9 cellular contexts compared by ENCODE assay signal in genomic region chr22:20750461-20751184, GRCh38. TPM values are rescaled to one million over a fixed set of nuclear protein-coding genes. Genes with fewer than 3 reads are reported as not detected.
A peak's percentile ranks its signal among the peaks of the same experiment; 100 is the strongest.
DNase-seq lines count a peak whose midpoint lies in the region; ATAC-seq and TF ChIP-seq lines count a peak whose summit lies in the region.
"Had no signal": no experiment of that assay in that cellular context is flagged by ENCODE, and none has a peak within 500 bp of the region (broad histone marks: within the 10 kb centered on the region; RNA-seq: fewer than 3 reads in every experiment).

No MANE protein-coding gene starts in this region.

- peaks cover 28% of the 10 kb centered on the region for H3K4me1 Mint-ChIP-seq in CD14-positive monocyte
- peaks cover 14% of the 10 kb centered on the region for H3K4me1 Mint-ChIP-seq in HFFc6 (ENCODE audit: low read depth)

- intact Hi-C loops in CD14-positive monocyte (cut with micrococcal nuclease) (no loop called here), right lobe of liver (cut with DNase I) (no loop called here)

- H3K9me3 Mint-ChIP-seq in CD14-positive monocyte = no peaks in the 10 kb centered on the region
- H3K9me3 Mint-ChIP-seq in HFFc6 = no peaks in the 10 kb centered on the region

- H3K27ac ChIP-seq in Peyer's patch (peak overlapping the region in 1 of 4 donors; percentile 75), caudate nucleus (ENCODE audit: low read depth, low read length) (peak overlapping the region; percentile 45), right lobe of liver (no peak overlapping the region), substantia nigra (ENCODE audit: low read depth, low read length, poor library complexity, severe bottlenecking) (peak overlapping the region; percentile 13)

- no peaks in the 10 kb centered on the region for H3K9me3 ChIP-seq in Peyer's patch
- no peaks in the 10 kb centered on the region for H3K9me3 ChIP-seq in right lobe of liver

- H3K27me3 Mint-ChIP-seq in CD14-positive monocyte (ENCODE audit: low read depth in 3 of 3) (peaks cover 0 to 2% (median 0%) of the 10 kb centered on the region in 3 donors), HFFc6 (ENCODE audit: insufficient read depth) (peaks cover 1% of the 10 kb centered on the region)

- H3K27ac Mint-ChIP-seq in CD14-positive monocyte (peak overlapping the region in 6 of 7 donors; percentile 4 to 58 (median 38)), HFFc6 (peak overlapping the region; percentile 42; the same call in 1 of the 2 replicates)

- H3K4me1 ChIP-seq in Peyer's patch (peaks cover 0 to 7% (median 3%) of the 10 kb centered on the region in 4 donors), right lobe of liver (no peaks in the 10 kb centered on the region)

- TF ChIP-seq CTCF in CD14-positive monocyte (IDR thresholded peaks at IDR 0.05) (no peak), HFFc6 (IDR thresholded peaks at IDR 0.05) (no peak), Peyer's patch (IDR thresholded peaks at IDR 0.05) (no peak), right lobe of liver (IDR thresholded peaks at IDR 0.05) (no peak)

- ATAC-seq in right lobe of liver = peak; percentile 34 to 91 (median 60)

- H3K36me3 ChIP-seq in Peyer's patch (peaks cover 0 to 67% (median 0%) of the 10 kb centered on the region in 3 donors), right lobe of liver (peaks cover 0 to 36% (median 11%) of the 10 kb centered on the region in 4 donors)

- H3K4me3 ChIP-seq in Peyer's patch = no peak overlapping the region
- no peak overlapping the region for H3K4me3 ChIP-seq in right lobe of liver

- H3K36me3 Mint-ChIP-seq in CD14-positive monocyte = peaks cover 75 to 91% of the 10 kb centered on the region in 2 donors
- peaks cover 12% of the 10 kb centered on the region; the same call in 1 of the 2 replicates for H3K36me3 Mint-ChIP-seq in HFFc6 (ENCODE audit: low read depth)

- WGBS in right lobe of liver (ENCODE audit: insufficient coverage, low coverage, low lambda C conversion rate, missing lambda C conversion rate) = no CpG with 5 or more reads among the region's 9 CpGs

- H3K27me3 ChIP-seq in Peyer's patch = no peaks in the 10 kb centered on the region
- no peaks in the 10 kb centered on the region for H3K27me3 ChIP-seq in right lobe of liver

- TF ChIP-seq POLR2A in Peyer's patch (IDR thresholded peaks at IDR 0.05) = no peak
- no peak for TF ChIP-seq POLR2A in right lobe of liver (IDR thresholded peaks at IDR 0.05)

- DNase-seq in CD14-positive monocyte (ENCODE audit: low spot score) = no peak
- peak; percentile 66 for DNase-seq in HFFc6
- peak in 2 of 3 donors; percentile 34 to 75 for DNase-seq in Peyer's patch
- DNase-seq in caudate nucleus (lab: John Stamatoyannopoulos, UW) = peak in 28 of 61 donors; percentile 4 to 56 (median 32)
- peak in 2 of 3 donors; percentile 54 to 78 for DNase-seq in right lobe of liver
- DNase-seq in substantia nigra (lab: John Stamatoyannopoulos, UW) = peak in 32 of 49 donors; percentile 1 to 86 (median 36)
- no peak for DNase-seq in cortex of kidney (lab: John Stamatoyannopoulos, UW)
- DNase-seq in NCI-H748 (lab: John Stamatoyannopoulos, UW; ENCODE audit: unreplicated experiment) = no peak

- H3K4me3 Mint-ChIP-seq in CD14-positive monocyte (no peak overlapping the region), HFFc6 (no peak overlapping the region)

RNA-seq across cellular contexts. Expression of gene SERPIND1, which starts 23.3 kb away (rescaled TPM):
- polyA plus RNA-seq in CD14-positive monocyte = not detected
- total RNA-seq in HFFc6 (2021; fragmentation: NEBNext Ultra II Directional; extraction: Animal tissue kit (Norgen Biotek cat#: 25700)) = under 1 TPM in 5 of 6 experiments, not detected in 1; 0.07 to 0.19 (median 0.11) TPM
- total RNA-seq in Peyer's patch (not detected), right lobe of liver (100 to 1,000 TPM in 4 of 6 experiments, 10 to 100 TPM in 2; 49.7 to 615 (median 331) TPM)
- total RNA-seq: H1 had no signal
- polyA plus RNA-seq: H1 had no signal

Comparison
In these comparisons a context has a peak if more than half of its experiments do, and no peak if none do; other contexts are left out.
1. DNase-seq: peak in HFFc6 (single experiment), Peyer's patch (2 of 3), right lobe of liver (2 of 3) and substantia nigra (32 of 49); none in CD14-positive monocyte (single experiment), cortex of kidney (single experiment) and NCI-H748 (single experiment).
2. H3K27ac ChIP-seq: peak in caudate nucleus (single experiment) and substantia nigra (single experiment); none in right lobe of liver (0 of 3).
3. RNA of gene SERPIND1, which starts 23.3 kb away (total RNA-seq): 49.7 to 615 TPM in right lobe of liver; 0.07 to 0.19 TPM in HFFc6 and not detected in Peyer's patch; every median in the first group is over 10 times any median in the second.